1 cellular context compared by ENCODE assay signal in genomic region chr19:1097810-1098176, GRCh38.
TF ChIP-seq lines count a peak whose summit lies in the region.

No MANE protein-coding gene starts in this region.

TF ChIP-seq in liver, 16 proteins besides CTCF, POLR2A, EP300 and RAD21 (continued from another document):
- TF ChIP-seq TAF1 (conservative IDR thresholded peaks at IDR 0.05) (no peak), NR2F2 (IDR thresholded peaks at IDR 0.05) (peak; percentile 81), EGR1 (IDR thresholded peaks at IDR 0.05; ENCODE audit: low read depth in 2 of 2) (peak in 1 of 2 donors; percentile 61), SP1 (IDR thresholded peaks at IDR 0.05) (peak; percentile 81), GABPA (IDR thresholded peaks at IDR 0.05 in 1 of 2, conservative IDR thresholded peaks at IDR 0.05 in 1 of 2) (peak in 1 of 2 donors; percentile 19)
